ENCODE assay signal across 8 cellular contexts in the genomic region with DNA sequence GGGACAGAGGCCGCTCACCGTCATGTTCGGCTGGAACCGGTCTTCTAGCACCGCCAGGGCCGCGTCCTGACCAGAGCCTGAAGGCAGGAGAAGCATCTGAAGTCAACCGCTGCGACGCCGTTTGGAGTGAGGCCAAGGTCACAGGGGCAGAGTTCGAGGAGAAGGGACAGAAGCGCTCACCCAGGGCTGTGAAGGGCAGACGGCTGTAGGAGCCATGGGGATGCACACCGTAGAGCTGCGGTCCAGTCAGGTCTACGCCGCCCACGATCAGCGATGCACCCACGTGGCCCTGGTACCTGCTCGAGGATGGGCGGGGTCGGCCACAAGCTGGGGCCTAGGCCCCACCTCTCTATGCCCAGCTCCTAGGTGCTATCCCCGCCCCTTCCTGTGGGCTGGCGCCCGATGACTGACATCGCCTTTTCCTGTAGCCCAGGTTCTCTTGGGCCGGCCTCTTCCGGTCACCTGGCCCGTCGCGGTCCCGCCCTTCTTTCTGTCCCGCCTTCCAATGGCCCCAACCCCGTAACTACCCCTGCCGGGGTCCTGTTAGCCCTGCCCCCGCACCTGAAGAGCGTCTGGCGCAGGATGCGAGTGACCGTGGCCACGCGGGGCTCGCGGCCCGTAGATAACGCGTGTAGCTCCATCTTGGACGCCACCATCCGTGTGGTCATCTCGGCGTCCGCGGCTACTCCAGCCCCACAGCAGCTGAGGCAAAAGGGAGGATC. TPM values are rescaled to one million over a fixed set of nuclear protein-coding genes. Genes with fewer than 3 reads are reported as not detected.
DNase-seq lines count a peak whose midpoint lies in the region; ATAC-seq and TF ChIP-seq lines count a peak whose summit lies in the region.

No MANE protein-coding gene starts in this region.

- WGBS in esophagus squamous epithelium, 2 donors, result 0% methylated on average over 8 of the region's 55 CpGs; no CpG with 5 or more reads in 1 of the 2 donors

- H3K4me2 ChIP-seq in DND-41 (ENCODE audit: insufficient read depth, low read length), result peak overlapping the region; percentile 98

- peak overlapping the region; percentile 76 for H2AFZ ChIP-seq in DND-41 (ENCODE audit: low read depth, low read length)

- H3K27me3 ChIP-seq in DND-41 (ENCODE audit: insufficient read depth, low read length, poor library complexity), result no peaks in the 10 kb centered on the region
- no peaks in the 10 kb centered on the region for H3K27me3 ChIP-seq in Peyer's patch
- H3K27me3 ChIP-seq in esophagus squamous epithelium, result no peaks in the 10 kb centered on the region

- ATAC-seq in DND-41 (ENCODE audit: insufficient read depth, low read depth), result peak; percentile 74
- peak; percentile 83 for ATAC-seq in GM21825 (IDR thresholded peaks at IDR 0.05; ENCODE audit: unreplicated experiment)

- intact Hi-C loops in esophagus squamous epithelium (cut with DNase I), result no loop called here

- H3K9me3 ChIP-seq in DND-41 (ENCODE audit: insufficient read depth, low read length, severe bottlenecking), result no peaks in the 10 kb centered on the region
- no peaks in the 10 kb centered on the region for H3K9me3 ChIP-seq in KOPT-K1 (ENCODE audit: insufficient read depth, low read length, poor library complexity, severe bottlenecking)
- no peaks in the 10 kb centered on the region for H3K9me3 ChIP-seq in Peyer's patch
- no peaks in the 10 kb centered on the region for H3K9me3 ChIP-seq in esophagus squamous epithelium

- H3K9ac ChIP-seq in DND-41 (ENCODE audit: low read depth, low read length), result peak overlapping the region; percentile 84

- H3K79me2 ChIP-seq in DND-41 (ENCODE audit: insufficient read depth, low read length), result peaks cover 32% of the 10 kb centered on the region

- DNase-seq in DND-41, result peak; percentile 88
- DNase-seq in Peyer's patch, result peak; percentile 97 to 99 (median 97)
- peak; percentile 91 for DNase-seq in activated T-helper 1 cell treated with Interleukin-2 at 50 U/mL for 16 hours (ENCODE audit: low read depth)
- DNase-seq in esophagus squamous epithelium (lab: John Stamatoyannopoulos, UW), result peak; percentile 81
- peak; percentile 92 for DNase-seq in myocyte (ENCODE audit: low read depth)
- peak; percentile 93 to 95 for DNase-seq in stimulated activated CD8-positive, alpha-beta memory T cell treated with anti-CD3 and anti-CD28 coated beads, Interleukin-7, amount 100 ng/mL, for 4 hours (ENCODE audit: low read depth in 2 of 2)

- H3K4me1 ChIP-seq in DND-41 (ENCODE audit: insufficient read depth, low read length) (peaks cover 26% of the 10 kb centered on the region), Peyer's patch (peaks cover 0 to 27% (median 17%) of the 10 kb centered on the region in 4 donors), esophagus squamous epithelium (peaks cover 15 to 41% (median 22%) of the 10 kb centered on the region in 3 donors)

- TF ChIP-seq CTCF in DND-41 (IDR thresholded peaks at IDR 0.05; ENCODE audit: borderline replicate concordance, extremely low read depth, low read length, poor library complexity, severe bottlenecking) (no peak), Peyer's patch (IDR thresholded peaks at IDR 0.05) (peak in 1 of 6 experiments; percentile 5), esophagus squamous epithelium (IDR thresholded peaks at IDR 0.05) (peak in 2 of 6 experiments; percentile 13 to 18)

- H3K27ac ChIP-seq in DND-41 (ENCODE audit: low read length) (peak overlapping the region; percentile 92), KOPT-K1 (ENCODE audit: low read depth, low read length, poor library complexity, severe bottlenecking) (peak overlapping the region; percentile 97), Peyer's patch (peak overlapping the region; percentile 95 to 98 (median 96)), esophagus squamous epithelium (peak overlapping the region; percentile 92 to 97 (median 96))

- H4K20me1 ChIP-seq in DND-41 (ENCODE audit: insufficient read depth, low read length), result peaks cover 19% of the 10 kb centered on the region

- peaks cover 51% of the 10 kb centered on the region for H3K36me3 ChIP-seq in DND-41 (ENCODE audit: insufficient read depth, low read length)
- peaks cover 46% of the 10 kb centered on the region for H3K36me3 ChIP-seq in KOPT-K1 (ENCODE audit: insufficient read depth, low read length)
- H3K36me3 ChIP-seq in Peyer's patch, result peaks cover 0 to 43% (median 0%) of the 10 kb centered on the region in 3 donors
- peaks cover 0 to 46% (median 0%) of the 10 kb centered on the region in 3 donors for H3K36me3 ChIP-seq in esophagus squamous epithelium

- TF ChIP-seq POLR2A in Peyer's patch (IDR thresholded peaks at IDR 0.05) (peak; percentile 51 to 78), esophagus squamous epithelium (IDR thresholded peaks at IDR 0.05) (peak in 2 of 4 donors; percentile 17 to 75)

- H3K4me3 ChIP-seq in DND-41 (ENCODE audit: low read depth in 1 of 2, low read length in 2 of 2) (peak overlapping the region; percentile 72 to 91), Peyer's patch (peak overlapping the region; percentile 67 to 99 (median 89)), esophagus squamous epithelium (peak overlapping the region; percentile 69 to 91 (median 86))

RNA-seq across cellular contexts. Expression of gene PSMB10, which starts 1.1 kb away (rescaled TPM):
- total RNA-seq in Peyer's patch, result 100 to 1,000 TPM in 1 of 4 donors, 10 to 100 TPM in 3; 62.0 to 106 (median 79.9) TPM
- total RNA-seq in esophagus squamous epithelium, result 10 to 100 TPM; 20.7 to 28.4 (median 25.3) TPM
- total RNA-seq in myocyte, result 23.4 and 39.3 TPM in 2 replicates
- polyA plus RNA-seq in myocyte (2012), result 78.5 TPM

RNA-seq across cellular contexts. Expression of gene CTRL, which starts 3.9 kb away (rescaled TPM):
- total RNA-seq in Peyer's patch (1 to 10 TPM; 2.4 to 5.3 (median 3.8) TPM), esophagus squamous epithelium (1 to 10 TPM in 2 of 4 donors, not detected in 2; 1.2 to 1.8 TPM), myocyte (0.42 and 1.3 TPM in 2 replicates)
- 1.5 TPM for polyA plus RNA-seq in myocyte (2012)

RNA-seq across cellular contexts. Expression of gene LCAT, which starts 8.4 kb away (rescaled TPM):
- total RNA-seq in Peyer's patch (10 to 100 TPM in 1 of 4 donors, 1 to 10 TPM in 3; 3.6 to 19.0 (median 4.6) TPM), esophagus squamous epithelium (10 to 100 TPM in 1 of 4 donors, 1 to 10 TPM in 3; 1.2 to 12.4 (median 3.8) TPM), myocyte (15.3 and 25.1 TPM in 2 replicates)
- polyA plus RNA-seq in myocyte (2012), result 35.4 TPM

RNA-seq across cellular contexts. Expression of gene SLC12A4, which starts 32.9 kb away (rescaled TPM):
- total RNA-seq in Peyer's patch (10 to 100 TPM; 10.7 to 83.3 (median 33.6) TPM), esophagus squamous epithelium (10 to 100 TPM in 2 of 4 donors, 1 to 10 TPM in 2; 7.4 to 29.8 (median 18.2) TPM), myocyte (85.9 and 98.3 TPM in 2 replicates)
- polyA plus RNA-seq in myocyte (2012), result 151 TPM

RNA-seq across cellular contexts. Expression of gene PSKH1, which starts 42.5 kb away (rescaled TPM):
- 10 to 100 TPM; 26.4 to 60.2 (median 35.5) TPM for total RNA-seq in Peyer's patch
- total RNA-seq in esophagus squamous epithelium, result 10 to 100 TPM in 3 of 4 donors, 1 to 10 TPM in 1; 8.5 to 18.3 (median 13.8) TPM
- total RNA-seq in myocyte, result 9.4 and 10.6 TPM in 2 replicates
- 31.0 TPM for polyA plus RNA-seq in myocyte (2012)

Comparison
In these comparisons a context has a peak if more than half of its experiments do, and no peak if none do; other contexts are left out.
1. Peak in every context shown above with its lines: DNase-seq, ATAC-seq, H3K4me3 ChIP-seq and H3K27ac ChIP-seq.